ENCODE assay signal across 30 cellular contexts in the genomic region with DNA sequence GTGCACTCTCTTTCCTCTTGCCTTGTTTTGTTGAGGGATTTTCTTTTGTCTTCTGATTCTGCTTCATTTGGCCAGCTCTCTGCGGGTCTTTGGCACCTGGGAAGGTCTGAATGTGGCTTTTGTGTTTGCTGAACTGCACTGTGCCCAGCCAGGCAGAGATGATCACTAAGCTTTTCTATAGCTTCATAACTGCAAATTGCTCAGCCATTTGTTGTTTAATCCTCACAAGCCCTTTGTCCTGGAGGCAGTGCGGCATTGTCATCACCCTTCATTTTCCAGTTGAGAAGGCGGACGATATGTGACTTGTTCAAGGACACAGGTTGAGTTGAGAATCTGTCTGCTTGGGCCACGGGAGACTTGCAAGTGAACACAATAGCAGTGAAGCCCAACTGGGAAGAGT. TPM values are rescaled to one million over a fixed set of nuclear protein-coding genes. Genes with fewer than 3 reads are reported as not detected.
"Had no signal": no experiment of that assay in that cellular context is flagged by ENCODE, and none has a peak within 500 bp of the region (broad histone marks: within the 10 kb centered on the region; RNA-seq: fewer than 3 reads in every experiment).

No MANE protein-coding gene starts in this region.

- H3K36me3 ChIP-seq: left ventricle myocardium inferior, neutrophil, right atrium auricular region, right lobe of liver, stomach, thyroid gland, transverse colon, upper lobe of left lung, vagina had no signal

- DNase-seq: hippocampal formation; kidney glomerular epithelial cell; left cardiac atrium; left ventricle myocardium inferior; mesendoderm; naive B cell; natural killer cell; nephron progenitor cell; occipital lobe; psoas muscle; right lobe of liver; stimulated activated CD4-positive, alpha-beta T cell treated with anti-CD3 and anti-CD28 coated beads, Interleukin-15, amount 100 ng/mL, for 24 hours; stimulated activated CD4-positive, alpha-beta T cell treated with anti-CD3 and anti-CD28 coated beads, Interleukin-2, amount 100 ng/mL, for 24 hours; stimulated activated CD4-positive, alpha-beta T cell treated with anti-CD3 and anti-CD28 coated beads, Interleukin-4, amount 100 ng/mL, for 1 hour; stimulated activated naive B cell treated with anti-CD40 and anti-IgM and Interleukin-4, amounts not matched to agents 10 μg/mL and 1 μg/mL and 100 μg/mL, for 72 hours; stimulated activated naive CD8-positive, alpha-beta T cell treated with anti-CD3 and anti-CD28 coated beads, Interleukin-15, Interleukin-2, amounts not matched to agents 100 U/mL and 50 U/mL, for 24 hours; stomach; testis; thyroid gland; transverse colon; upper lobe of left lung had no signal

- H3K4me3 Mint-ChIP-seq: mesothelial cell of epicardium; naive B cell; natural killer cell; nephron progenitor cell; stimulated activated naive B cell treated with anti-CD40 and anti-IgM and Interleukin-4, amounts not matched to agents 10 μg/mL and 1 μg/mL and 100 μg/mL, for 72 hours had no signal

- H3K27me3 ChIP-seq: right atrium auricular region, right lobe of liver, testis, thyroid gland, transverse colon, upper lobe of left lung, vagina had no signal

- H2AFZ ChIP-seq: parathyroid adenoma had no signal

- ATAC-seq: left cardiac atrium; natural killer cell; psoas muscle; right lobe of liver; stimulated activated naive B cell treated with anti-CD40 and anti-IgM and Interleukin-4, amounts not matched to agents 10 μg/mL and 1 μg/mL and 100 μg/mL, for 72 hours; stimulated activated naive CD8-positive, alpha-beta T cell treated with anti-CD3 and anti-CD28 coated beads, Interleukin-15, Interleukin-2, amounts not matched to agents 100 U/mL and 50 U/mL, for 24 hours had no signal

- H3K4me1 ChIP-seq: left ventricle myocardium inferior, parathyroid adenoma, psoas muscle, right atrium auricular region, right lobe of liver, stomach, testis, thyroid gland, transverse colon, upper lobe of left lung, vagina had no signal

- H3K9ac ChIP-seq: parathyroid adenoma had no signal

- H3K4me1 Mint-ChIP-seq: mesothelial cell of epicardium; naive B cell; natural killer cell; nephron progenitor cell; stimulated activated naive B cell treated with anti-CD40 and anti-IgM and Interleukin-4, amounts not matched to agents 10 μg/mL and 1 μg/mL and 100 μg/mL, for 72 hours had no signal

- H3K9me3 Mint-ChIP-seq: mesothelial cell of epicardium; natural killer cell; nephron progenitor cell; stimulated activated naive B cell treated with anti-CD40 and anti-IgM and Interleukin-4, amounts not matched to agents 10 μg/mL and 1 μg/mL and 100 μg/mL, for 72 hours had no signal

- H3K9me3 ChIP-seq: left ventricle myocardium inferior, neutrophil, psoas muscle, right atrium auricular region, right lobe of liver, stomach, testis, thyroid gland, transverse colon, upper lobe of left lung, vagina had no signal

- H3K4me3 ChIP-seq: left ventricle myocardium inferior, lung, psoas muscle, right atrium auricular region, right lobe of liver, smooth muscle cell, stomach, testis, thyroid gland, transverse colon, upper lobe of left lung, vagina had no signal

- H3K27ac ChIP-seq: left ventricle myocardium inferior, neutrophil, parathyroid adenoma, psoas muscle, right atrium auricular region, right lobe of liver, stomach, testis, thyroid gland, transverse colon, upper lobe of left lung, vagina had no signal

- H3K79me2 ChIP-seq: parathyroid adenoma had no signal

- H3K27ac Mint-ChIP-seq: mesothelial cell of epicardium; naive B cell; natural killer cell; nephron progenitor cell; stimulated activated naive B cell treated with anti-CD40 and anti-IgM and Interleukin-4, amounts not matched to agents 10 μg/mL and 1 μg/mL and 100 μg/mL, for 72 hours had no signal

- H3K36me3 Mint-ChIP-seq: mesothelial cell of epicardium; naive B cell; natural killer cell; stimulated activated naive B cell treated with anti-CD40 and anti-IgM and Interleukin-4, amounts not matched to agents 10 μg/mL and 1 μg/mL and 100 μg/mL, for 72 hours had no signal

- H3K4me2 ChIP-seq: smooth muscle cell had no signal

RNA-seq across cellular contexts. Expression of gene SFRP2, which starts 46.0 kb away (rescaled TPM):
- total RNA-seq: mononuclear cell, natural killer cell, right lobe of liver had no signal
- polyA plus RNA-seq: keratinocyte had no signal
